In genomic region chr9:34636791-34637355, GRCh38 we compare ENCODE assay signal across 9 cellular contexts. TPM values are rescaled to one million over a fixed set of nuclear protein-coding genes. Genes with fewer than 3 reads are reported as not detected.
A peak's percentile ranks its signal among the peaks of the same experiment; 100 is the strongest.
DNase-seq lines count a peak whose midpoint lies in the region; ATAC-seq and TF ChIP-seq lines count a peak whose summit lies in the region.
"Had no signal": no experiment of that assay in that cellular context is flagged by ENCODE, and none has a peak within 500 bp of the region (broad histone marks: within the 10 kb centered on the region; RNA-seq: fewer than 3 reads in every experiment).

No MANE protein-coding gene starts in this region.

- no peak for ATAC-seq in upper lobe of right lung

- TF ChIP-seq CTCF in breast epithelium (IDR thresholded peaks at IDR 0.05) (no peak), upper lobe of right lung (IDR thresholded peaks at IDR 0.05) (no peak)

- H3K79me1 ChIP-seq in mesenchymal stem cell (replicated peaks; ENCODE audit: low read length, poor library complexity, severe bottlenecking) = peaks cover 22% of the 10 kb centered on the region

- H2BK12ac ChIP-seq in mesenchymal stem cell (ENCODE audit: low read length in 2 of 2) = peak overlapping the region in 1 of 2 experiments; percentile 91

- H2AK5ac ChIP-seq in mesenchymal stem cell (ENCODE audit: low read length, severe bottlenecking) = peak overlapping the region; percentile 27

- H3K9ac ChIP-seq in mesenchymal stem cell (ENCODE audit: low read length) = peak overlapping the region; percentile 93

- WGBS in mesenchymal stem cell = 15% methylated on average over 19 of the region's 23 CpGs

- TF ChIP-seq POLR2A in breast epithelium (IDR thresholded peaks at IDR 0.05) = no peak

- peak overlapping the region; percentile 99 for H3K4me2 ChIP-seq in mesenchymal stem cell (ENCODE audit: low read length, poor library complexity, severe bottlenecking)

- no peaks in the 10 kb centered on the region for H3K9me3 ChIP-seq in MG63
- no peaks in the 10 kb centered on the region for H3K9me3 ChIP-seq in breast epithelium
- H3K9me3 ChIP-seq in mesenchymal stem cell (ENCODE audit: control insufficient read depth, low read length) = no peaks in the 10 kb centered on the region
- H3K9me3 ChIP-seq in upper lobe of right lung = no peaks in the 10 kb centered on the region

- H3K23ac ChIP-seq in mesenchymal stem cell (ENCODE audit: low read length in 2 of 2) = peak overlapping the region in 1 of 2 experiments; percentile 97

- H3K4ac ChIP-seq in mesenchymal stem cell (ENCODE audit: low read depth in 1 of 2, low read length in 2 of 2) = peak overlapping the region; percentile 88 to 99

- peak overlapping the region; percentile 95 to 100 for H3K18ac ChIP-seq in mesenchymal stem cell (ENCODE audit: low read depth in 1 of 2, low read length in 2 of 2)

- peak overlapping the region; percentile 99 for H4K8ac ChIP-seq in mesenchymal stem cell (ENCODE audit: low read length)

- intact Hi-C loops in breast epithelium (cut with DNase I; ENCODE audit: low total_unique reads) (no loop called here), upper lobe of right lung (cut with DNase I) (no loop called here)

- no peak overlapping the region for H2BK120ac ChIP-seq in mesenchymal stem cell (ENCODE audit: low read depth, low read length)

- H2BK5ac ChIP-seq in mesenchymal stem cell (ENCODE audit: low read depth, low read length, poor library complexity, severe bottlenecking) = no peak overlapping the region

- H3K27me3 ChIP-seq in MG63 (no peaks in the 10 kb centered on the region), breast epithelium (no peaks in the 10 kb centered on the region), mesenchymal stem cell (ENCODE audit: control insufficient read depth in 1 of 2, insufficient read depth in 1 of 2, low read length in 2 of 2) (peaks cover 0 to 3% of the 10 kb centered on the region in 2 experiments), upper lobe of right lung (no peaks in the 10 kb centered on the region)

- H3K4me1 ChIP-seq in breast epithelium = peaks cover 0 to 4% of the 10 kb centered on the region in 2 donors
- peaks cover 19% of the 10 kb centered on the region for H3K4me1 ChIP-seq in mesenchymal stem cell (ENCODE audit: control insufficient read depth, insufficient read depth, low read depth, low read length)
- peaks cover 17% of the 10 kb centered on the region for H3K4me1 ChIP-seq in upper lobe of right lung

- H3K4me3 ChIP-seq in MG63 (peak overlapping the region; percentile 76), breast epithelium (peak overlapping the region; percentile 66 to 97 (median 82)), mesenchymal stem cell (ENCODE audit: insufficient read depth in 1 of 2, low read depth in 1 of 2, low read length in 2 of 2) (peak overlapping the region; percentile 85 to 88), upper lobe of right lung (peak overlapping the region; percentile 87)

- peak overlapping the region; percentile 99 for H2AFZ ChIP-seq in mesenchymal stem cell (ENCODE audit: low read depth, low read length)

- H3K27ac ChIP-seq in breast epithelium = peak overlapping the region; percentile 90 to 91
- no peak overlapping the region for H3K27ac ChIP-seq in mesenchymal stem cell (ENCODE audit: low read length, poor library complexity, severe bottlenecking)
- H3K27ac ChIP-seq in upper lobe of right lung = peak overlapping the region; percentile 89

- H3K14ac ChIP-seq in mesenchymal stem cell (ENCODE audit: low read length in 2 of 2) = peak overlapping the region; percentile 43 to 100

- DNase-seq in NCI-H2171 treated with DMSO at 0.1 percent for 48 hours (lab: John Stamatoyannopoulos, UW) (peak; percentile 12), NCI-H2171 (lab: John Stamatoyannopoulos, UW) (no peak), MG63 (no peak), breast epithelium (ENCODE audit: low spot score in 2 of 2) (no peak), mesenchymal stem cell (no peak), upper lobe of right lung (no peak), globus pallidus (ENCODE audit: low spot score) (no peak), cerebellar nuclear complex (lab: John Stamatoyannopoulos, UW) (no peak)

- H3K36me3 ChIP-seq in MG63 (peaks cover 9% of the 10 kb centered on the region; the same call in 1 of the 2 replicates), breast epithelium (no peaks in the 10 kb centered on the region), mesenchymal stem cell (ENCODE audit: control insufficient read depth in 1 of 2, insufficient read depth in 2 of 2, low read depth in 1 of 2, low read length in 2 of 2) (peaks cover 11 to 13% of the 10 kb centered on the region in 2 experiments), upper lobe of right lung (peaks cover 10% of the 10 kb centered on the region)

- H4K91ac ChIP-seq in mesenchymal stem cell (ENCODE audit: low read length) = peak overlapping the region; percentile 94

- H2BK15ac ChIP-seq in mesenchymal stem cell (ENCODE audit: low read depth, poor library complexity, severe bottlenecking) = peak overlapping the region; percentile 57

RNA-seq across cellular contexts. Expression of gene SIGMAR1, which starts 0.7 kb away (rescaled TPM):
- 106 and 115 TPM in 2 replicates for total RNA-seq in MG63 (2014; rRNA removed; shearing (Covaris generic); ENCODE audit: low replicate concordance)
- total RNA-seq in breast epithelium = 10 to 100 TPM; 62.6 to 84.8 (median 70.8) TPM
- 83.0 TPM for polyA plus RNA-seq in mesenchymal stem cell (2013, experiment 1 of 2)
- 83.4 TPM for polyA plus RNA-seq in mesenchymal stem cell (2013, experiment 2 of 2)
- 40.5 TPM for total RNA-seq in upper lobe of right lung

RNA-seq across cellular contexts. Expression of gene ARID3C, which starts 8.0 kb away (rescaled TPM):
- 0.16 TPM in 1 of 2 replicates, not detected in the other for total RNA-seq in MG63 (2014; rRNA removed; shearing (Covaris generic); ENCODE audit: low replicate concordance)
- total RNA-seq in breast epithelium (under 1 TPM in 1 of 3 donors, not detected in 2; 0.29 TPM), upper lobe of right lung (not detected)
- polyA plus RNA-seq in mesenchymal stem cell (2013, experiment 1 of 2) = 0.04 TPM
- polyA plus RNA-seq in mesenchymal stem cell (2013, experiment 2 of 2) = 0.04 TPM
- total RNA-seq: subcutaneous adipose tissue had no signal

RNA-seq across cellular contexts. Expression of gene GALT, which starts 9.6 kb away (rescaled TPM):
- 8.2 and 9.9 TPM in 2 replicates for total RNA-seq in MG63 (2014; rRNA removed; shearing (Covaris generic); ENCODE audit: low replicate concordance)
- total RNA-seq in breast epithelium (10 to 100 TPM; 26.1 to 37.0 (median 36.7) TPM), upper lobe of right lung (47.6 TPM)
- polyA plus RNA-seq in mesenchymal stem cell (2013, experiment 1 of 2) = 28.6 TPM
- polyA plus RNA-seq in mesenchymal stem cell (2013, experiment 2 of 2) = 26.5 TPM

RNA-seq across cellular contexts. Expression of gene IL11RA, which starts 15.1 kb away (rescaled TPM):
- total RNA-seq in MG63 (2014; rRNA removed; shearing (Covaris generic); ENCODE audit: low replicate concordance) = 10.2 and 16.9 TPM in 2 replicates
- total RNA-seq in breast epithelium (10 to 100 TPM; 20.3 to 45.5 (median 42.1) TPM), upper lobe of right lung (18.7 TPM)
- polyA plus RNA-seq in mesenchymal stem cell (2013, experiment 1 of 2) = 13.4 TPM
- 13.5 TPM for polyA plus RNA-seq in mesenchymal stem cell (2013, experiment 2 of 2)

RNA-seq across cellular contexts. Expression of gene DCTN3, which starts 16.6 kb away (rescaled TPM):
- 91.0 and 107 TPM in 2 replicates for total RNA-seq in MG63 (2014; rRNA removed; shearing (Covaris generic); ENCODE audit: low replicate concordance)
- total RNA-seq in breast epithelium (100 to 1,000 TPM in 2 of 3 donors, 10 to 100 TPM in 1; 84.0 to 114 (median 113) TPM), upper lobe of right lung (59.3 TPM)
- polyA plus RNA-seq in mesenchymal stem cell (2013, experiment 1 of 2) = 96.8 TPM
- 99.4 TPM for polyA plus RNA-seq in mesenchymal stem cell (2013, experiment 2 of 2)
